In the genomic region with DNA sequence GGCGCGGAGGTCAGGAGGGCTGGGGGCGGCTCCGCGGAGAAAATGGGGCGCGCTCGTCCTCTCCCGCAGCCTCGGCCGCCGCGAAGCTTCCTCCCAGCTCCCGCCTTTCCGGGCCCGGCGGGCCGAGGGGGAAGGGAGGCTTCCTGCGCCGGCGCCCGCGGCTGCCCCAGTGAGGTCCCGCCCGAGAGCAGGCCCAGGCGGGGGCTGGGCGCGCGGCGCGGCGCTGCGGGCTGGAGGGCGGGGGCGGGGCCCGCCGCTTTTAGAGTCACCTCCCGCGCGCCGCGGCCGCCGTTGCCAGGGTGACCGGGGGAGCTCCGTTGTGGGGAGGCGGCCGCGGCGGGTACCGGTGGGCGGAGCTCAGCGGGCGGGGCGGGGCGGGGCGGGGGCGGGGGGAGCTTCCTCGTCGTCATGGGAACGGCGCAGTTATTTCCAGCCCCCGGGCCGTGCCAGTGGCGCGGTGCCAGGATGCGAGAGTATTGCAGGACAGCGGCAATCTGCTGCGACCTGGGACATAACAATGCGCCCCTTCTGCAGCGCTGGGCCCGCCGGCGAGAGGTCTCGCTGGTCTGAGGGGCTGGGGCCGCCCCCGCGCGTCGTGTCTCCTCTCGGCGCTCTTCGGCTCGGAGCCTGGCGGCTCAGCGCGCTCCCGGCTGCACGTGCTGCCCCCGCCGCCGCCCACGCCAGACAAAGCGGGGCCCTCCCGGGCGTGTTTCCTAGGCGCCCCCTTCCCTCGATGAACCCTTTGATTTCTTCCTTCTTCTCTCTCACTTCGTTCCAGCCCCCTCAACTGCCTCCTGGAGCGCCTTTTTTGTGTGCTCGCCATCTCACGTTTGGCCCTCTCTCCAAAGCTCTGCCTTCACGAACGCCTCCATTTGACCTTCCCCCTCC, we compare ENCODE assay signal across 8 cellular contexts. TPM values are rescaled to one million over a fixed set of nuclear protein-coding genes. Genes with fewer than 3 reads are reported as not detected.
DNase-seq lines count a peak whose midpoint lies in the region; ATAC-seq and TF ChIP-seq lines count a peak whose summit lies in the region.

No MANE protein-coding gene starts in this region.

- no peak for TF ChIP-seq CTCF in RWPE1 (conservative IDR thresholded peaks at IDR 0.05; ENCODE audit: low read depth)

- no peaks in the 10 kb centered on the region for H3K9me3 Mint-ChIP-seq in activated T-helper 2 cell treated with anti-CD3 and anti-CD28 coated beads, Interferon-gamma antibody, Interleukin-2, Interleukin-4, amounts not matched to agents 10 μg/mL and 5 μg/mL and 100 μg/mL, durations not matched to agents 14 hours and 24 hours and 36 hours
- H3K9me3 Mint-ChIP-seq in natural killer cell treated with Interleukin-12 subunit alpha and Interleukin-12 subunit beta and Interleukin-15 and Interleukin-18, amount 100 ng/mL, for 72 hours, result no peaks in the 10 kb centered on the region

- H3K4me1 Mint-ChIP-seq in activated T-helper 2 cell treated with anti-CD3 and anti-CD28 coated beads, Interferon-gamma antibody, Interleukin-2, Interleukin-4, amounts not matched to agents 10 μg/mL and 5 μg/mL and 100 μg/mL, durations not matched to agents 14 hours and 24 hours and 36 hours (ENCODE audit: low read depth), result peaks cover 59% of the 10 kb centered on the region
- peaks cover 39 to 42% of the 10 kb centered on the region in 2 donors for H3K4me1 Mint-ChIP-seq in natural killer cell treated with Interleukin-12 subunit alpha and Interleukin-12 subunit beta and Interleukin-15 and Interleukin-18, amount 100 ng/mL, for 72 hours (ENCODE audit: low read depth in 2 of 2)

- intact Hi-C loops in activated T-helper 2 cell treated with anti-CD3 and anti-CD28 coated beads, Interferon-gamma antibody, Interleukin-2, Interleukin-4, amounts not matched to agents 10 μg/mL and 5 μg/mL and 100 μg/mL, durations not matched to agents 14 hours and 24 hours and 36 hours (cut with micrococcal nuclease), result loop anchor here (1.0 kb wide), 2 partner anchors 15 to 37 kb away; no protein-coding TSS in a partner anchor

- no peaks in the 10 kb centered on the region for H3K36me3 Mint-ChIP-seq in activated T-helper 2 cell treated with anti-CD3 and anti-CD28 coated beads, Interferon-gamma antibody, Interleukin-2, Interleukin-4, amounts not matched to agents 10 μg/mL and 5 μg/mL and 100 μg/mL, durations not matched to agents 14 hours and 24 hours and 36 hours (ENCODE audit: low read depth)
- H3K36me3 Mint-ChIP-seq in natural killer cell treated with Interleukin-12 subunit alpha and Interleukin-12 subunit beta and Interleukin-15 and Interleukin-18, amount 100 ng/mL, for 72 hours, result no peaks in the 10 kb centered on the region

- peak overlapping the region; percentile 91 for H3K27ac ChIP-seq in RWPE1

- H3K27ac Mint-ChIP-seq in activated T-helper 2 cell treated with anti-CD3 and anti-CD28 coated beads, Interferon-gamma antibody, Interleukin-2, Interleukin-4, amounts not matched to agents 10 μg/mL and 5 μg/mL and 100 μg/mL, durations not matched to agents 14 hours and 24 hours and 36 hours, result peak overlapping the region; percentile 79
- peak overlapping the region; percentile 38 to 62 for H3K27ac Mint-ChIP-seq in natural killer cell treated with Interleukin-12 subunit alpha and Interleukin-12 subunit beta and Interleukin-15 and Interleukin-18, amount 100 ng/mL, for 72 hours

- POLR2A ChIA-PET in RWPE1 (lab: Yijun Ruan, JAX; ENCODE audit: low non-redundant PET), result interaction anchor here (0.5 to 2.1 kb wide), 8 partner anchors 9 to 70 kb away, joined by 3 to 14 read pairs (median 5); a partner anchor contains a TSS

- peak; percentile 77 for ATAC-seq in GM21825 (IDR thresholded peaks at IDR 0.05; ENCODE audit: unreplicated experiment)
- ATAC-seq in natural killer cell treated with Interleukin-12 subunit alpha and Interleukin-12 subunit beta and Interleukin-15 and Interleukin-18, amount 100 ng/mL, for 72 hours, result peak; percentile 97

- peaks cover 27% of the 10 kb centered on the region for H3K27me3 Mint-ChIP-seq in activated T-helper 2 cell treated with anti-CD3 and anti-CD28 coated beads, Interferon-gamma antibody, Interleukin-2, Interleukin-4, amounts not matched to agents 10 μg/mL and 5 μg/mL and 100 μg/mL, durations not matched to agents 14 hours and 24 hours and 36 hours (ENCODE audit: low read depth)
- H3K27me3 Mint-ChIP-seq in natural killer cell treated with Interleukin-12 subunit alpha and Interleukin-12 subunit beta and Interleukin-15 and Interleukin-18, amount 100 ng/mL, for 72 hours, result peaks cover 4 to 26% of the 10 kb centered on the region in 2 donors

- DNase-seq in DMS79 (lab: John Stamatoyannopoulos, UW), result peak; percentile 85
- peak; percentile 88 for DNase-seq in LHCN-M2 (ENCODE audit: low read depth)
- DNase-seq in RWPE1 (ENCODE audit: low spot score), result peak; percentile 96
- peak; percentile 88 for DNase-seq in activated T-helper 2 cell treated with anti-CD3 and anti-CD28 coated beads, Interferon-gamma antibody, Interleukin-2, Interleukin-4, amounts not matched to agents 10 μg/mL and 5 μg/mL and 100 μg/mL, durations not matched to agents 14 hours and 24 hours and 36 hours (ENCODE audit: low spot score)
- DNase-seq in fibroblast of peridontal ligament (ENCODE audit: extremely low read depth), result peak; percentile 76
- DNase-seq in natural killer cell treated with Interleukin-12 subunit alpha and Interleukin-12 subunit beta and Interleukin-15 and Interleukin-18, amount 100 ng/mL, for 72 hours (ENCODE audit: low spot score), result peak; percentile 97
- DNase-seq in stimulated activated naive CD4-positive, alpha-beta T cell treated with Interleukin-2 at 50 U/mL for 16 hours (lab: John Stamatoyannopoulos, UW), result peak; percentile 91

- H3K4me3 Mint-ChIP-seq in activated T-helper 2 cell treated with anti-CD3 and anti-CD28 coated beads, Interferon-gamma antibody, Interleukin-2, Interleukin-4, amounts not matched to agents 10 μg/mL and 5 μg/mL and 100 μg/mL, durations not matched to agents 14 hours and 24 hours and 36 hours (ENCODE audit: low read depth), result peak overlapping the region; percentile 85
- H3K4me3 Mint-ChIP-seq in natural killer cell treated with Interleukin-12 subunit alpha and Interleukin-12 subunit beta and Interleukin-15 and Interleukin-18, amount 100 ng/mL, for 72 hours, result peak overlapping the region; percentile 92

- CTCF ChIA-PET in RWPE1 (lab: Yijun Ruan, JAX), result interaction anchor here (0.6 to 8.1 kb wide), 13 partner anchors 9 to 1678 kb away, joined by 3 to 63 read pairs (median 4); no protein-coding TSS in a partner anchor

RNA-seq across cellular contexts. Expression of a gene that starts 16.9 kb away (rescaled TPM):
- total RNA-seq in LHCN-M2 (2014; rRNA removed), result 99.0 and 107 TPM in 2 replicates
- 41.8 TPM for polyA plus RNA-seq in LHCN-M2 (2012)
- total RNA-seq in activated T-helper 2 cell treated with anti-CD3 and anti-CD28 coated beads, Interferon-gamma antibody, Interleukin-2, Interleukin-4, amounts not matched to agents 10 μg/mL and 5 μg/mL and 100 μg/mL, durations not matched to agents 14 hours and 24 hours and 36 hours, result 44.3 and 44.6 TPM in 2 replicates
- 10 to 100 TPM; 57.1 to 91.7 TPM for total RNA-seq in natural killer cell treated with Interleukin-12 subunit alpha and Interleukin-12 subunit beta and Interleukin-15 and Interleukin-18, amount 100 ng/mL, for 72 hours

Comparison
In these comparisons a context has a peak if more than half of its experiments do, and no peak if none do; other contexts are left out.
1. Peak in every context shown above with its lines: DNase-seq, ATAC-seq and H3K27ac ChIP-seq.